In genomic region chr7:33065981-33066380, GRCh38 we compare ENCODE assay signal across 26 cellular contexts.
"Had no signal": no experiment of that assay in that cellular context is flagged by ENCODE, and none has a peak within 500 bp of the region (broad histone marks: within the 10 kb centered on the region; RNA-seq: fewer than 3 reads in every experiment).

No MANE protein-coding gene starts in this region.

- H3K4me3 Mint-ChIP-seq: memory B cell, natural killer cell had no signal

- H3K9ac ChIP-seq: neural progenitor cell, parathyroid adenoma had no signal

- H2AFZ ChIP-seq: hepatocyte, neural progenitor cell, parathyroid adenoma had no signal

- DNase-seq: cortex of kidney; foreskin fibroblast; gastrocnemius medialis; head of caudate nucleus; kidney; natural killer cell; right lobe of liver; small intestine; stimulated activated CD4-positive, alpha-beta T cell treated with anti-CD3 and anti-CD28 coated beads, Interleukin-15, amount 100 ng/mL, for 24 hours; stimulated activated CD4-positive, alpha-beta T cell treated with anti-CD3 and anti-CD28 coated beads, Interleukin-4, amount 100 ng/mL, for 1 hour; stimulated activated CD8-positive, alpha-beta memory T cell treated with anti-CD3 and anti-CD28 coated beads, Interleukin-4, amount 100 ng/mL, for 48 hours; stimulated activated naive CD8-positive, alpha-beta T cell treated with anti-CD3 and anti-CD28 coated beads, Interleukin-15, Interleukin-2, amounts not matched to agents 100 U/mL and 50 U/mL, for 24 hours; substantia nigra; testis; tibial artery; upper lobe of right lung; uterus had no signal

- ATAC-seq: esophagus mucosa; gastrocnemius medialis; left lobe of liver; natural killer cell; right lobe of liver; stimulated activated naive CD8-positive, alpha-beta T cell treated with anti-CD3 and anti-CD28 coated beads, Interleukin-15, Interleukin-2, amounts not matched to agents 100 U/mL and 50 U/mL, for 24 hours; upper lobe of right lung had no signal

- H3K27me3 Mint-ChIP-seq: memory B cell, progenitor cell of endocrine pancreas had no signal

- H3K27ac Mint-ChIP-seq: memory B cell, natural killer cell, neural progenitor cell, progenitor cell of endocrine pancreas had no signal

- H3K27ac ChIP-seq: epithelial cell of prostate, gastrocnemius medialis, hepatocyte, neural progenitor cell, parathyroid adenoma, right lobe of liver, testis, tibial artery, upper lobe of right lung, uterus had no signal

- H3K4me1 ChIP-seq: uterus had no signal

- H3K27me3 ChIP-seq: gastrocnemius medialis, hepatocyte, neural progenitor cell, right lobe of liver, testis, tibial artery, upper lobe of right lung, uterus had no signal

- H3K36me3 ChIP-seq: gastrocnemius medialis, neural progenitor cell, right lobe of liver, tibial artery, upper lobe of right lung, uterus had no signal

- H3K4me3 ChIP-seq: gastrocnemius medialis, hepatocyte, lung, neural progenitor cell, right lobe of liver, testis, tibial artery, upper lobe of right lung, uterus had no signal

- H3K4me2 ChIP-seq: hepatocyte, neural progenitor cell had no signal

- FAIRE-seq: kidney, small intestine had no signal

- H3K9me3 ChIP-seq: right lobe of liver, testis, upper lobe of right lung had no signal
